Comparison of ENCODE assay signal across 18 cellular contexts in genomic region chr11:85724750-85725465, GRCh38. TPM values are rescaled to one million over a fixed set of nuclear protein-coding genes. Genes with fewer than 3 reads are reported as not detected.
"Had no signal": no experiment of that assay in that cellular context is flagged by ENCODE, and none has a peak within 500 bp of the region (broad histone marks: within the 10 kb centered on the region; RNA-seq: fewer than 3 reads in every experiment).

No MANE protein-coding gene starts in this region.

- H3K4me1 Mint-ChIP-seq: activated CD4-positive, alpha-beta memory T cell treated with anti-CD3 and anti-CD28 coated beads, Interleukin-2, amount 10 ng/mL, durations not matched to agents 7 days and 5 days; stimulated activated naive CD8-positive, alpha-beta T cell treated with anti-CD3 and anti-CD28 coated beads, Interleukin-15, amount 100 ng/mL, for 72 hours had no signal

- DNase-seq: activated CD4-positive, alpha-beta memory T cell treated with anti-CD3 and anti-CD28 coated beads, Interleukin-2, amount 10 ng/mL, durations not matched to agents 7 days and 5 days; activated CD4-positive, alpha-beta T cell treated with anti-CD3 and anti-CD28 coated beads for 4 hours; activated naive CD4-positive, alpha-beta T cell treated with anti-CD3 and anti-CD28 coated beads, Interleukin-2, amount 50 U/mL, for 16 hours; activated T-cell treated with anti-CD3 and anti-CD28 coated beads, Interleukin-2, amount 50 U/mL, for 24 hours; effector CD8-positive, alpha-beta T cell; islet precursor cell; nucleus accumbens; posterior cingulate gyrus; stimulated activated naive CD8-positive, alpha-beta T cell treated with anti-CD3 and anti-CD28 coated beads, Interleukin-15, amount 100 ng/mL, for 72 hours; T-helper 2 cell; upper lobe of left lung had no signal

- H3K27me3 Mint-ChIP-seq: activated CD4-positive, alpha-beta memory T cell treated with anti-CD3 and anti-CD28 coated beads, Interleukin-2, amount 10 ng/mL, durations not matched to agents 7 days and 5 days; activated T-cell treated with anti-CD3 and anti-CD28 coated beads, Interleukin-2, amount 50 U/mL, for 24 hours; central memory CD8-positive, alpha-beta T cell; stimulated activated naive CD8-positive, alpha-beta T cell treated with anti-CD3 and anti-CD28 coated beads, Interleukin-15, amount 100 ng/mL, for 72 hours had no signal

- ATAC-seq: gastroesophageal sphincter; stimulated activated naive CD8-positive, alpha-beta T cell treated with anti-CD3 and anti-CD28 coated beads, Interleukin-15, amount 100 ng/mL, for 72 hours; WTC11 had no signal

- H3K4me3 ChIP-seq: coronary artery, gastroesophageal sphincter, hepatocyte, smooth muscle cell, upper lobe of left lung had no signal

- H3K4me3 Mint-ChIP-seq: activated CD4-positive, alpha-beta memory T cell treated with anti-CD3 and anti-CD28 coated beads, Interleukin-2, amount 10 ng/mL, durations not matched to agents 7 days and 5 days; activated T-cell treated with anti-CD3 and anti-CD28 coated beads, Interleukin-2, amount 50 U/mL, for 24 hours; central memory CD8-positive, alpha-beta T cell; nephron; stimulated activated naive CD8-positive, alpha-beta T cell treated with anti-CD3 and anti-CD28 coated beads, Interleukin-15, amount 100 ng/mL, for 72 hours; WTC11 had no signal

- H3K9me3 Mint-ChIP-seq: activated T-cell treated with anti-CD3 and anti-CD28 coated beads, Interleukin-2, amount 50 U/mL, for 24 hours; central memory CD8-positive, alpha-beta T cell; stimulated activated naive CD8-positive, alpha-beta T cell treated with anti-CD3 and anti-CD28 coated beads, Interleukin-15, amount 100 ng/mL, for 72 hours had no signal

- H3K9me3 ChIP-seq: gastroesophageal sphincter, upper lobe of left lung had no signal

- H3K4me1 ChIP-seq: gastroesophageal sphincter had no signal

- H3K36me3 ChIP-seq: gastroesophageal sphincter, upper lobe of left lung had no signal

- H3K27me3 ChIP-seq: gastroesophageal sphincter, hepatocyte, upper lobe of left lung had no signal

- H3K27ac ChIP-seq: coronary artery, gastroesophageal sphincter, upper lobe of left lung had no signal

- H3K27ac Mint-ChIP-seq: activated CD4-positive, alpha-beta memory T cell treated with anti-CD3 and anti-CD28 coated beads, Interleukin-2, amount 10 ng/mL, durations not matched to agents 7 days and 5 days; activated T-cell treated with anti-CD3 and anti-CD28 coated beads, Interleukin-2, amount 50 U/mL, for 24 hours; stimulated activated naive CD8-positive, alpha-beta T cell treated with anti-CD3 and anti-CD28 coated beads, Interleukin-15, amount 100 ng/mL, for 72 hours; WTC11 had no signal

RNA-seq across cellular contexts. Expression of gene CCDC89, which starts 38.9 kb away (rescaled TPM):
- total RNA-seq: smooth muscle cell, WTC11 had no signal
